In the genomic region with DNA sequence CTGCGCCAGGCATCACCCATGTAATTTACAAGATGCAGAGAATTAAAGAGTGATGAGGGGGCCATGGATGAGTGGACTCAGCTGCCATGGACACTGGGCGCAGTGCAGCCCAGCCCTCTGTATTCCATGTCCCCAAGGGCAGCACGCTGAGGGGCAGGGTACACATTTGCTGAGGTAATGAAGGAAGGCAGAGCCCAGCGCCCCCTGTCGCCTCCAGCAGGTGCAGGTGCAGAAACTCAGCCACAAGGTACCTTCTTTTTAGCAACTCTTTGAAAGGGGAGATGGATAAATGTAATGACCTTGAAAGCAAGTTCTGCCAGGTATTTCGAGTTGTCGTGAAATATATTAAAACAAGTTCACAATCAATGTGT, we compare ENCODE assay signal across 12 cellular contexts. TPM values are rescaled to one million over a fixed set of nuclear protein-coding genes. Genes with fewer than 3 reads are reported as not detected.
DNase-seq lines count a peak whose midpoint lies in the region; ATAC-seq, FAIRE-seq and TF ChIP-seq lines count a peak whose summit lies in the region.
"Had no signal": no experiment of that assay in that cellular context is flagged by ENCODE, and none has a peak within 500 bp of the region (broad histone marks: within the 10 kb centered on the region; RNA-seq: fewer than 3 reads in every experiment).

No MANE protein-coding gene starts in this region.

- H3K27me3 Mint-ChIP-seq in activated T-helper 2 cell treated with anti-CD3 and anti-CD28 coated beads, Interferon-gamma antibody, Interleukin-2, Interleukin-4, amounts not matched to agents 10 μg/mL and 5 μg/mL and 100 μg/mL, durations not matched to agents 14 hours and 24 hours and 36 hours (ENCODE audit: low read depth), result peaks cover 13% of the 10 kb centered on the region

- POLR2A ChIA-PET in A549 (lab: Yijun Ruan, JAX), result no interaction called here

- intact Hi-C loops in psoas muscle (cut with DNase I), result no loop called here
- intact Hi-C loops in activated T-helper 2 cell treated with anti-CD3 and anti-CD28 coated beads, Interferon-gamma antibody, Interleukin-2, Interleukin-4, amounts not matched to agents 10 μg/mL and 5 μg/mL and 100 μg/mL, durations not matched to agents 14 hours and 24 hours and 36 hours (cut with micrococcal nuclease), result no loop called here

- peak; percentile 22 to 54; a peak in 3 of 5 replicates for TF ChIP-seq RAD21 in A549 (conservative IDR thresholded peaks at IDR 0.05 in 1 of 2, IDR thresholded peaks at IDR 0.05 in 1 of 2)

- H3K9me3 ChIP-seq in A549 (no peaks in the 10 kb centered on the region), psoas muscle (no peaks in the 10 kb centered on the region)

- CTCF ChIA-PET in A549 (lab: Yijun Ruan, JAX), result interaction anchor here (0.7 to 1.8 kb wide), 6 partner anchors 10 to 387 kb away, joined by 3 to 7 read pairs (median 4); no protein-coding TSS in a partner anchor

- H3K36me3 ChIP-seq in H7 (replicated peaks; ENCODE audit: control insufficient read depth, insufficient read depth, low read length), result no peaks in the 10 kb centered on the region
- H3K36me3 ChIP-seq in psoas muscle (ENCODE audit: insufficient read depth in 1 of 2, low read depth in 1 of 2), result no peaks in the 10 kb centered on the region

- no peaks in the 10 kb centered on the region for H3K36me3 Mint-ChIP-seq in activated T-helper 2 cell treated with anti-CD3 and anti-CD28 coated beads, Interferon-gamma antibody, Interleukin-2, Interleukin-4, amounts not matched to agents 10 μg/mL and 5 μg/mL and 100 μg/mL, durations not matched to agents 14 hours and 24 hours and 36 hours (ENCODE audit: low read depth)

- H3K27me3 ChIP-seq in H7 (ENCODE audit: control insufficient read depth, insufficient read depth, low read length) (no peaks in the 10 kb centered on the region), psoas muscle (ENCODE audit: insufficient read depth in 3 of 3, low read length in 2 of 3) (no peaks in the 10 kb centered on the region)

- H3K4me1 Mint-ChIP-seq in activated T-helper 2 cell treated with anti-CD3 and anti-CD28 coated beads, Interferon-gamma antibody, Interleukin-2, Interleukin-4, amounts not matched to agents 10 μg/mL and 5 μg/mL and 100 μg/mL, durations not matched to agents 14 hours and 24 hours and 36 hours (ENCODE audit: low read depth), result peaks cover 9% of the 10 kb centered on the region

- H3K4me3 ChIP-seq in A549 (no peak overlapping the region), H7 (ENCODE audit: insufficient read depth, low read depth, low read length) (no peak overlapping the region), epithelial cell of proximal tubule (ENCODE audit: low read depth, low read length) (no peak overlapping the region), psoas muscle (no peak overlapping the region)

- H3K27ac ChIP-seq in A549 (no peak overlapping the region), psoas muscle (no peak overlapping the region)

- no peak for TF ChIP-seq EP300 in A549 (IDR thresholded peaks at IDR 0.05)

- WGBS in A549 (ENCODE audit: missing lambda C conversion rate), result 20% methylated on average over 7 of the region's 7 CpGs
- WGBS in psoas muscle, 3 donors, result 70 to 75% (median 74%) methylated on average over 7 of the region's 7 CpGs

- no peak overlapping the region for H3K4me3 Mint-ChIP-seq in activated T-helper 2 cell treated with anti-CD3 and anti-CD28 coated beads, Interferon-gamma antibody, Interleukin-2, Interleukin-4, amounts not matched to agents 10 μg/mL and 5 μg/mL and 100 μg/mL, durations not matched to agents 14 hours and 24 hours and 36 hours (ENCODE audit: low read depth)

- TF ChIP-seq POLR2A in A549 (IDR thresholded peaks at IDR 0.05; ENCODE audit: low read length), result no peak

- peak; percentile 35; the same call in 2 of the 3 replicates for TF ChIP-seq CTCF in A549 (IDR thresholded peaks at IDR 0.05)
- TF ChIP-seq CTCF in epithelial cell of proximal tubule (conservative IDR thresholded peaks at IDR 0.05; ENCODE audit: low read depth, low read length), result peak; percentile 32
- TF ChIP-seq CTCF in psoas muscle (IDR thresholded peaks at IDR 0.05), result no peak

- no peaks in the 10 kb centered on the region for H3K9me3 Mint-ChIP-seq in activated T-helper 2 cell treated with anti-CD3 and anti-CD28 coated beads, Interferon-gamma antibody, Interleukin-2, Interleukin-4, amounts not matched to agents 10 μg/mL and 5 μg/mL and 100 μg/mL, durations not matched to agents 14 hours and 24 hours and 36 hours

- peak in 1 of 2 experiments; percentile 16 for DNase-seq in A549 (ENCODE audit: low read depth in 1 of 2, low spot score in 1 of 2)
- DNase-seq in H7, result peak; percentile 73
- DNase-seq in NCI-H69 (lab: John Stamatoyannopoulos, UW), result peak; percentile 100
- no peak for DNase-seq in epithelial cell of proximal tubule (ENCODE audit: low read depth)
- DNase-seq in psoas muscle, result no peak
- no peak for DNase-seq in activated T-helper 2 cell treated with anti-CD3 and anti-CD28 coated beads, Interferon-gamma antibody, Interleukin-2, Interleukin-4, amounts not matched to agents 10 μg/mL and 5 μg/mL and 100 μg/mL, durations not matched to agents 14 hours and 24 hours and 36 hours (ENCODE audit: low spot score)

- H3K4me2 ChIP-seq in A549, result no peak overlapping the region

- no peaks in the 10 kb centered on the region for H3K4me1 ChIP-seq in A549
- H3K4me1 ChIP-seq in psoas muscle, result no peaks in the 10 kb centered on the region

- ATAC-seq in A549, result peak in 1 of 2 experiments; percentile 69; a peak in 3 of 6 replicates
- no peak for ATAC-seq in psoas muscle
- ATAC-seq in GM21360 (IDR thresholded peaks at IDR 0.05; ENCODE audit: unreplicated experiment), result no peak
- ATAC-seq in esophagus mucosa, result no peak

- H3K27ac Mint-ChIP-seq in activated T-helper 2 cell treated with anti-CD3 and anti-CD28 coated beads, Interferon-gamma antibody, Interleukin-2, Interleukin-4, amounts not matched to agents 10 μg/mL and 5 μg/mL and 100 μg/mL, durations not matched to agents 14 hours and 24 hours and 36 hours, result no peak overlapping the region

- FAIRE-seq in A549 (lab: Jason Lieb, UNC), result no peak

TF ChIP-seq in A549, 52 proteins besides CTCF, POLR2A, EP300 and RAD21 (continues in another document):
- no peak for TF ChIP-seq PHF8 (IDR thresholded peaks at IDR 0.05; ENCODE audit: borderline replicate concordance, low read depth)
- TF ChIP-seq HOXB5 (CRISPR knock-in tag; IDR thresholded peaks at IDR 0.05), result no peak
- TF ChIP-seq BHLHE40 (IDR thresholded peaks at IDR 0.05; ENCODE audit: low read depth, low read length), result no peak
- TF ChIP-seq, protein P1, sequence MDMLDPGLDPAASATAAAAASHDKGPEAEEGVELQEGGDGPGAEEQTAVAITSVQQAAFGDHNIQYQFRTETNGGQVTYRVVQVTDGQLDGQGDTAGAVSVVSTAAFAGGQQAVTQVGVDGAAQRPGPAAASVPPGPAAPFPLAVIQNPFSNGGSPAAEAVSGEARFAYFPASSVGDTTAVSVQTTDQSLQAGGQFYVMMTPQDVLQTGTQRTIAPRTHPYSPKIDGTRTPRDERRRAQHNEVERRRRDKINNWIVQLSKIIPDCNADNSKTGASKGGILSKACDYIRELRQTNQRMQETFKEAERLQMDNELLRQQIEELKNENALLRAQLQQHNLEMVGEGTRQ (IDR thresholded peaks at IDR 0.05), result no peak
- no peak for TF ChIP-seq KDM1A (IDR thresholded peaks at IDR 0.05; ENCODE audit: low read depth)
- no peak for TF ChIP-seq MAFK (IDR thresholded peaks at IDR 0.05; ENCODE audit: partially characterized antibody)
- no peak for TF ChIP-seq KDM5A (IDR thresholded peaks at IDR 0.05)
- no peak for TF ChIP-seq CHD4 (IDR thresholded peaks at IDR 0.05; ENCODE audit: borderline replicate concordance)
- no peak for TF ChIP-seq ZC3H11A (IDR thresholded peaks at IDR 0.05)

RNA-seq across cellular contexts. Expression of a gene that starts 7.1 kb away (rescaled TPM):
- polyA plus RNA-seq in A549 (2011; rRNA removed) (not detected in 2 replicates), A549 (2017; fragmentation: RNase III; extraction: RNeasy Plus Mini Kit Qiagen cat#74134 plus additional on column Dnase treatment) (not detected in 3 replicates), psoas muscle (10 to 100 TPM in 1 of 3 donors, 1 to 10 TPM in 2; 7.7 to 15.5 (median 9.5) TPM)
- polyA plus RNA-seq in A549 (2012; cell fraction: cytosol; rRNA removed), result not detected in 2 replicates
- polyA plus RNA-seq in A549 (2012; cell fraction: nucleus; rRNA removed), result not detected in 2 replicates
- not detected in 2 replicates for polyA minus RNA-seq in A549 (2011; rRNA and poly(A)+ RNA removed)
- total RNA-seq in H7 (2014; rRNA removed; shearing (Covaris generic)), result under 0.01 TPM in 1 of 2 replicates, not detected in the other
- total RNA-seq in epithelial cell of proximal tubule (0.06 and 0.07 TPM in 2 replicates), psoas muscle (10 to 100 TPM; 17.6 to 35.7 (median 34.6) TPM), esophagus mucosa (7.9 TPM)
- total RNA-seq in activated T-helper 2 cell treated with anti-CD3 and anti-CD28 coated beads, Interferon-gamma antibody, Interleukin-2, Interleukin-4, amounts not matched to agents 10 μg/mL and 5 μg/mL and 100 μg/mL, durations not matched to agents 14 hours and 24 hours and 36 hours, result 1.9 and 2.0 TPM in 2 replicates
- total RNA-seq: myocyte, NCI-H460 had no signal

RNA-seq across cellular contexts. Expression of a gene that starts 29.5 kb away (rescaled TPM):
- 26.8 and 29.6 TPM in 2 replicates for polyA plus RNA-seq in A549 (2011; rRNA removed)
- 16.5 and 21.6 TPM in 2 replicates for polyA plus RNA-seq in A549 (2012; cell fraction: cytosol; rRNA removed)
- polyA plus RNA-seq in A549 (2012; cell fraction: nucleus; rRNA removed), result 40.4 and 67.1 TPM in 2 replicates
- polyA plus RNA-seq in A549 (2017; fragmentation: RNase III; extraction: RNeasy Plus Mini Kit Qiagen cat#74134 plus additional on column Dnase treatment), result 19.1 to 28.1 TPM (median 25.8 TPM) in 3 replicates
- 9.7 and 9.9 TPM in 2 replicates for polyA minus RNA-seq in A549 (2011; rRNA and poly(A)+ RNA removed)
- total RNA-seq in H7 (2014; rRNA removed; shearing (Covaris generic)), result 1.2 and 1.5 TPM in 2 replicates
- total RNA-seq in epithelial cell of proximal tubule, result 6.9 and 18.9 TPM in 2 replicates
- total RNA-seq in psoas muscle, result 10 to 100 TPM in 3 of 4 donors, 1 to 10 TPM in 1; 6.5 to 75.3 (median 55.2) TPM
- polyA plus RNA-seq in psoas muscle, result 100 to 1,000 TPM in 1 of 3 donors, 10 to 100 TPM in 2; 10.8 to 604 (median 12.9) TPM
- total RNA-seq in activated T-helper 2 cell treated with anti-CD3 and anti-CD28 coated beads, Interferon-gamma antibody, Interleukin-2, Interleukin-4, amounts not matched to agents 10 μg/mL and 5 μg/mL and 100 μg/mL, durations not matched to agents 14 hours and 24 hours and 36 hours, result not detected in 2 replicates
- 46.5 TPM for total RNA-seq in esophagus mucosa
- total RNA-seq: HT1080; T-helper 2 cell treated with Interferon-gamma antibody and Interleukin-4, amounts not matched to agents 100 ng/mL and 5 ng/mL, for 36 hours had no signal

RNA-seq across cellular contexts. Expression of a gene that starts 43.9 kb away (rescaled TPM):
- polyA plus RNA-seq in A549 (2011; rRNA removed) (0.07 TPM in 1 of 2 replicates, not detected in the other), A549 (2017; fragmentation: RNase III; extraction: RNeasy Plus Mini Kit Qiagen cat#74134 plus additional on column Dnase treatment) (0.08 TPM in 2 of 3 replicates, not detected in the other), psoas muscle (not detected)
- 0.06 and 0.07 TPM in 2 replicates for polyA plus RNA-seq in A549 (2012; cell fraction: cytosol; rRNA removed)
- polyA plus RNA-seq in A549 (2012; cell fraction: nucleus; rRNA removed), result 0.24 TPM in 1 of 2 replicates, not detected in the other
- not detected in 2 replicates for polyA minus RNA-seq in A549 (2011; rRNA and poly(A)+ RNA removed)
- total RNA-seq in H7 (2014; rRNA removed; shearing (Covaris generic)), result not detected in 2 replicates
- total RNA-seq in epithelial cell of proximal tubule (not detected in 2 replicates), psoas muscle (not detected), esophagus mucosa (not detected)
- total RNA-seq in activated T-helper 2 cell treated with anti-CD3 and anti-CD28 coated beads, Interferon-gamma antibody, Interleukin-2, Interleukin-4, amounts not matched to agents 10 μg/mL and 5 μg/mL and 100 μg/mL, durations not matched to agents 14 hours and 24 hours and 36 hours, result not detected in 2 replicates
- total RNA-seq: HT1080; myocyte; NCI-H460; T-helper 2 cell treated with Interferon-gamma antibody and Interleukin-4, amounts not matched to agents 100 ng/mL and 5 ng/mL, for 36 hours had no signal

Comparison
In these comparisons a context has a peak if more than half of its experiments do, and no peak if none do; other contexts are left out.
1. DNase-seq: peak in H7 (single experiment) and NCI-H69 (single experiment); none in epithelial cell of proximal tubule (single experiment), psoas muscle (0 of 2) and activated T-helper 2 cell treated with anti-CD3 and anti-CD28 coated beads, Interferon-gamma antibody, Interleukin-2, Interleukin-4, amounts not matched to agents 10 μg/mL and 5 μg/mL and 100 μg/mL, durations not matched to agents 14 hours and 24 hours and 36 hours (single experiment).